In the genomic region with DNA sequence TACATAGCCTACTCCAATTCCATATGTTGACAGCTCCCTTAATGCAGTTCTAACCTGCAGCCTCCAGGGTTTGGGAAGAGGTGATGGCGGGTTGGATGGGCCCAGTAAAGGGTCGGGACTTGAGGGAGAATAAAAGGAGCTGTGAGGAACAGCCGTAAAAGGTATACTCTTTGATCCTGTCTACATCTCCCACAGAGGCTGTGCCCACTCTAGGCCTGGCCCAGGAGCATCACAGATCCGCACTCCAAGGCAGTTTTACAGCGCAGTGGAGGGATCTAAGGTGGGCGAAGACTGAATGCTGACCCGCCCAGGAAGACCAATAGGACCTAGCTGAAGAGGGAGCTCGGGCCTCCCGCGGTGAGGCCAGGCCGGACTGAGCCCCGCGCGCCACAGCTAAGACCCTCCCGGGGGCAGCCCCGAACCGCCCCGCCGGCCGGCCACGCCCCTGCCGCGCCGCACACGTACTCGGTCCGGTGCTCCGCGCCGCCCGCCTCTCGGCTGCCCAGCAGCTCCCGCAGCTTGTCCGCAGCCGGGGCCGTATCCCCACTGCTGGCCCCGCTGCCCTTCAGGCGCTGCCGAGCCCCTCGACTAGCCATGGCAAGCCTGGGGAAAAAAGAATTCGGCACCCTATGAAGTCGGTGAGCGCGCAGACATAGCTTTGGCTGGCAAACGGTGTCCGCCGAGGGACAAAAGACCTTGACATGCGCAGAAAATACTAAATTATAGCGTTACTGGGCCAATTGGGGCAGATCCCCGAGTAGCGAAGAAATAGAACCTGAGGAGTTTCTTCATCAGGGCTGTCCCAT, we compare ENCODE assay signal across 8 cellular contexts. TPM values are rescaled to one million over a fixed set of nuclear protein-coding genes. Genes with fewer than 3 reads are reported as not detected.
A peak's percentile ranks its signal among the peaks of the same experiment; 100 is the strongest.
DNase-seq lines count a peak whose midpoint lies in the region; ATAC-seq, FAIRE-seq and TF ChIP-seq lines count a peak whose summit lies in the region.

A gene with protein sequence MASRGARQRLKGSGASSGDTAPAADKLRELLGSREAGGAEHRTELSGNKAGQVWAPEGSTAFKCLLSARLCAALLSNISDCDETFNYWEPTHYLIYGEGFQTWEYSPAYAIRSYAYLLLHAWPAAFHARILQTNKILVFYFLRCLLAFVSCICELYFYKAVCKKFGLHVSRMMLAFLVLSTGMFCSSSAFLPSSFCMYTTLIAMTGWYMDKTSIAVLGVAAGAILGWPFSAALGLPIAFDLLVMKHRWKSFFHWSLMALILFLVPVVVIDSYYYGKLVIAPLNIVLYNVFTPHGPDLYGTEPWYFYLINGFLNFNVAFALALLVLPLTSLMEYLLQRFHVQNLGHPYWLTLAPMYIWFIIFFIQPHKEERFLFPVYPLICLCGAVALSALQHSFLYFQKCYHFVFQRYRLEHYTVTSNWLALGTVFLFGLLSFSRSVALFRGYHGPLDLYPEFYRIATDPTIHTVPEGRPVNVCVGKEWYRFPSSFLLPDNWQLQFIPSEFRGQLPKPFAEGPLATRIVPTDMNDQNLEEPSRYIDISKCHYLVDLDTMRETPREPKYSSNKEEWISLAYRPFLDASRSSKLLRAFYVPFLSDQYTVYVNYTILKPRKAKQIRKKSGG (minus strand): TSS at position 695 of the 806 bp plus-strand sequence. CDS start 99 bp downstream, at position 596.

- peak; percentile 94 for ATAC-seq in HG02759 (IDR thresholded peaks at IDR 0.05; ENCODE audit: unreplicated experiment)

- FAIRE-seq in GM12891 (lab: Jason Lieb, UNC): peak; percentile 89

- DNase-seq in GM12891 (ENCODE audit: insufficient read length, low spot score) (peak; percentile 71), NCI-H1417 (lab: John Stamatoyannopoulos, UW) (peak; percentile 71 to 96 (median 92)), T-helper 2 cell (peak; percentile 78 to 92 (median 85)), anterior cingulate cortex (lab: John Stamatoyannopoulos, UW) (peak in 57 of 58 donors; percentile 22 to 89 (median 70)), hepatic stellate cell (ENCODE audit: low spot score) (peak; percentile 74), retina (peak; percentile 93), NCI-H187 treated with DMSO at 0.1 percent for 48 hours (lab: John Stamatoyannopoulos, UW) (no peak)

- peak; percentile 16; the same call in 1 of the 2 replicates for TF ChIP-seq POLR2A in GM12891 (IDR thresholded peaks at IDR 0.05; ENCODE audit: low read depth, low read length)

TF ChIP-seq in GM12891, 5 proteins besides CTCF, POLR2A, EP300 and RAD21:
- TF ChIP-seq POU2F2 (IDR thresholded peaks at IDR 0.05; ENCODE audit: low read depth, low read length): 0 out of 2 replicates have a peak, but pooled peaks have one; percentile 41
- TF ChIP-seq PAX5 (IDR thresholded peaks at IDR 0.05; ENCODE audit: insufficient read depth, low read length, severe bottlenecking): no peak
TF ChIP-seq in GM12891: peak in this region for 1.

RNA-seq across cellular contexts. Expression of the gene that starts here (rescaled TPM):
- 22.9 TPM for polyA plus RNA-seq in GM12891 (2012; ENCODE audit: low read depth, missing spikeins)
